In genomic region chr7:68629-69028, GRCh38 we compare ENCODE assay signal across 16 cellular contexts.
DNase-seq lines count a peak whose midpoint lies in the region; ATAC-seq and TF ChIP-seq lines count a peak whose summit lies in the region.
"Had no signal": no experiment of that assay in that cellular context is flagged by ENCODE, and none has a peak within 500 bp of the region (broad histone marks: within the 10 kb centered on the region; RNA-seq: fewer than 3 reads in every experiment).

No MANE protein-coding gene starts in this region.

- H3K4me1 Mint-ChIP-seq in activated T-helper 17 cell treated with anti-CD3 and anti-CD28 coated beads, Interleukin-2, amount 50 U/mL, for 72 hours, result no peaks in the 10 kb centered on the region

- no peak overlapping the region for H3K4me3 ChIP-seq in spleen
- H3K4me3 ChIP-seq: SJCRH30 had no signal

- peaks cover 7% of the 10 kb centered on the region for H3K27me3 Mint-ChIP-seq in activated T-helper 17 cell treated with anti-CD3 and anti-CD28 coated beads, Interleukin-2, amount 50 U/mL, for 72 hours
- H3K27me3 Mint-ChIP-seq: activated T-cell treated with anti-CD3 and anti-CD28 coated beads, Interleukin-2, amount 50 U/mL, for 24 hours had no signal

- no peak for ATAC-seq in foreskin keratinocyte
- ATAC-seq in activated T-helper 17 cell treated with anti-CD3 and anti-CD28 coated beads, Interleukin-2, amount 50 U/mL, for 72 hours (replicated peaks), result no peak
- ATAC-seq: naive thymus-derived CD8-positive, alpha-beta T cell had no signal

- H3K4me1 ChIP-seq in foreskin keratinocyte, result no peaks in the 10 kb centered on the region
- peaks cover 0 to 11% (median 5%) of the 10 kb centered on the region in 6 donors for H3K4me1 ChIP-seq in spleen

- H3K9me3 ChIP-seq in spleen, result no peaks in the 10 kb centered on the region
- H3K9me3 ChIP-seq: SJCRH30 had no signal

- TF ChIP-seq CTCF in foreskin keratinocyte (conservative IDR thresholded peaks at IDR 0.05), result peak; percentile 24
- no peak for TF ChIP-seq CTCF in spleen (IDR thresholded peaks at IDR 0.05 in 8 of 11, conservative IDR thresholded peaks at IDR 0.05 in 3 of 11)

- no peak overlapping the region for H3K4me3 Mint-ChIP-seq in activated T-helper 17 cell treated with anti-CD3 and anti-CD28 coated beads, Interleukin-2, amount 50 U/mL, for 72 hours
- H3K4me3 Mint-ChIP-seq: activated T-cell treated with anti-CD3 and anti-CD28 coated beads, Interleukin-2, amount 50 U/mL, for 24 hours; naive thymus-derived CD8-positive, alpha-beta T cell had no signal

- H3K36me3 Mint-ChIP-seq in activated T-helper 17 cell treated with anti-CD3 and anti-CD28 coated beads, Interleukin-2, amount 50 U/mL, for 72 hours (ENCODE audit: low read depth), result no peaks in the 10 kb centered on the region
- H3K36me3 Mint-ChIP-seq: naive thymus-derived CD8-positive, alpha-beta T cell had no signal

- TF ChIP-seq POLR2A in spleen (IDR thresholded peaks at IDR 0.05), result no peak

- no peak overlapping the region for H3K27ac ChIP-seq in foreskin keratinocyte
- no peak overlapping the region for H3K27ac ChIP-seq in spleen
- H3K27ac ChIP-seq: SJCRH30 had no signal

- WGBS in spleen, 5 donors, result 80 to 87% (median 82%) methylated on average over 15 to 17 of the region's 17 CpGs

- intact Hi-C loops in spleen (cut with DNase I; ENCODE audit: low total_unique reads), result no loop called here

- DNase-seq in NCI-H82 (lab: John Stamatoyannopoulos, UW) (peak; percentile 8), NCI-H82 treated with DMSO at 0.1 percent for 48 hours (lab: John Stamatoyannopoulos, UW; ENCODE audit: unreplicated experiment) (no peak), T1000 (lab: John Stamatoyannopoulos, UW) (peak; percentile 70), foreskin keratinocyte (no peak), spleen (peak; percentile 54), NCI-H2029 (lab: John Stamatoyannopoulos, UW) (no peak), SK-N-DZ (ENCODE audit: low spot score) (no peak)
- DNase-seq: activated CD4-positive, CD25-positive, alpha-beta regulatory T cell; activated T-cell treated with anti-CD3 and anti-CD28 coated beads, Interleukin-2, amount 50 U/mL, for 24 hours; anterior cingulate cortex; DMS79 treated with DMSO at 0.1 percent for 48 hours; NCI-H1048; NCI-H524 treated with DMSO at 0.1 percent for 48 hours; SJCRH30 had no signal

- no peaks in the 10 kb centered on the region for H3K9me3 Mint-ChIP-seq in activated T-helper 17 cell treated with anti-CD3 and anti-CD28 coated beads, Interleukin-2, amount 50 U/mL, for 72 hours
- H3K9me3 Mint-ChIP-seq: activated T-cell treated with anti-CD3 and anti-CD28 coated beads, Interleukin-2, amount 50 U/mL, for 24 hours; naive thymus-derived CD8-positive, alpha-beta T cell had no signal

- no peaks in the 10 kb centered on the region for H3K36me3 ChIP-seq in spleen
- H3K36me3 ChIP-seq: SJCRH30 had no signal

- H3K27me3 ChIP-seq in foreskin keratinocyte (no peaks in the 10 kb centered on the region), spleen (replicated peaks in 1 of 7) (no peaks in the 10 kb centered on the region)
- H3K27me3 ChIP-seq: SJCRH30 had no signal

- no peak overlapping the region for H3K27ac Mint-ChIP-seq in activated T-helper 17 cell treated with anti-CD3 and anti-CD28 coated beads, Interleukin-2, amount 50 U/mL, for 72 hours
- H3K27ac Mint-ChIP-seq: activated T-cell treated with anti-CD3 and anti-CD28 coated beads, Interleukin-2, amount 50 U/mL, for 24 hours had no signal

Comparison
In these comparisons a context has a peak if more than half of its experiments do, and no peak if none do; other contexts are left out.
1. DNase-seq: peak in NCI-H82 (single experiment), T1000 (single experiment) and spleen (single experiment); none in NCI-H82 treated with DMSO at 0.1 percent for 48 hours (single experiment), foreskin keratinocyte (0 of 2), NCI-H2029 (single experiment) and SK-N-DZ (single experiment).